In the genomic region with DNA sequence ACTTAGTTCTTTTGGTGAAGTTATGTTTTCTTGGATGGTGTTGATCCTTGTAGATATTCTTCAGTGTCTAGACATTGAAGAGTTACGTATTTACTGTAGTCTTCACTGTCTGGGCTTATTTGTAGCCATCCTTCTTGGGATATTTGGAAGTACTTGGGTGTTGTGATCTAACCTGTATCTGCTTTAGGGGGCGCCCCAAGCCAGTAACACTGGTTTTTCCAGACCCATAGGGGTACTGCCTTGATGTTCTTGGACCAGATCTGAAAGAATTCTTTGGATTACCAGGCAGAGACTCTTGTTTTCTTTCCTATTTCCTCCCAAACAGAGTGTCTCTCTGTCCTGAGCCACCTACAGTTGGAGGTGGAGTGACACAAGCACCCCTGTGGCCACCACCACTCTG, we compare ENCODE assay signal across 1 cellular context.
TF ChIP-seq lines count a peak whose summit lies in the region.

No MANE protein-coding gene starts in this region.

TF ChIP-seq in H1, 55 proteins besides CTCF, POLR2A, EP300 and RAD21:
- TF ChIP-seq BCL11A (IDR thresholded peaks at IDR 0.05; ENCODE audit: low read depth in 2 of 2, low read length in 2 of 2) = no peak
- no peak for TF ChIP-seq HDAC6 (IDR thresholded peaks at IDR 0.05; ENCODE audit: low read depth, low read length)
- TF ChIP-seq PHF8 (conservative IDR thresholded peaks at IDR 0.05; ENCODE audit: low read depth, low read length) = no peak
- no peak for TF ChIP-seq BACH1 (IDR thresholded peaks at IDR 0.05; ENCODE audit: low read length)
- TF ChIP-seq BRCA1 (IDR thresholded peaks at IDR 0.05; ENCODE audit: low read depth, low read length) = no peak
- no peak for TF ChIP-seq CBX5 (IDR thresholded peaks at IDR 0.05; ENCODE audit: low read depth, low read length)
- no peak for TF ChIP-seq TBP (IDR thresholded peaks at IDR 0.05; ENCODE audit: low read depth, low read length)
- TF ChIP-seq CBX8 (IDR thresholded peaks at IDR 0.05; ENCODE audit: borderline replicate concordance, low read depth, low read length) = no peak
- TF ChIP-seq SP4 (IDR thresholded peaks at IDR 0.05; ENCODE audit: low read length) = no peak
- TF ChIP-seq EZH2 (IDR thresholded peaks at IDR 0.05; ENCODE audit: low read depth, low read length, severe bottlenecking) = no peak
- TF ChIP-seq FOSL1 (IDR thresholded peaks at IDR 0.05; ENCODE audit: insufficient read depth, low read depth, low read length) = no peak
